19 cellular contexts compared by ENCODE assay signal in genomic region chr2:30096451-30096850, GRCh38. TPM values are rescaled to one million over a fixed set of nuclear protein-coding genes. Genes with fewer than 3 reads are reported as not detected.
A peak's percentile ranks its signal among the peaks of the same experiment; 100 is the strongest.
DNase-seq lines count a peak whose midpoint lies in the region; ATAC-seq and TF ChIP-seq lines count a peak whose summit lies in the region.
"Had no signal": no experiment of that assay in that cellular context is flagged by ENCODE, and none has a peak within 500 bp of the region (broad histone marks: within the 10 kb centered on the region; RNA-seq: fewer than 3 reads in every experiment).

No MANE protein-coding gene starts in this region.

- H2AFZ ChIP-seq in GM23338 = peak overlapping the region; percentile 59; the same call in 1 of the 2 replicates
- no peak overlapping the region for H2AFZ ChIP-seq in mesenchymal stem cell (ENCODE audit: low read depth, low read length)

- no peaks in the 10 kb centered on the region for H3K79me2 ChIP-seq in GM23338 (replicated peaks; ENCODE audit: insufficient read depth)

- in situ Hi-C loops in Panc1 (cut with HindIII; ENCODE audit: low pct_unique_long_range_greater_than_20kb, low sequenced_read_pairs) = no loop called here

- H3K4me2 ChIP-seq in GM23338 (no peak overlapping the region), mesenchymal stem cell (ENCODE audit: low read length, poor library complexity, severe bottlenecking) (no peak overlapping the region)

- H4K91ac ChIP-seq in mesenchymal stem cell (ENCODE audit: low read length) = no peak overlapping the region

- no peaks in the 10 kb centered on the region for H3K79me1 ChIP-seq in mesenchymal stem cell (replicated peaks; ENCODE audit: low read length, poor library complexity, severe bottlenecking)

- H2BK5ac ChIP-seq in mesenchymal stem cell (ENCODE audit: low read depth, low read length, poor library complexity, severe bottlenecking) = no peak overlapping the region

- H4K20me1 ChIP-seq in GM23338 (replicated peaks; ENCODE audit: insufficient read depth) = no peaks in the 10 kb centered on the region

- H3K23ac ChIP-seq in mesenchymal stem cell (ENCODE audit: low read length in 2 of 2) = no peak overlapping the region

- WGBS in mesenchymal stem cell = 86% methylated on average over 2 of the region's 4 CpGs

- H3K4me1 ChIP-seq in GM23338 (ENCODE audit: insufficient read depth) (no peaks in the 10 kb centered on the region), Panc1 (ENCODE audit: control insufficient read depth, insufficient read depth, low read length) (no peaks in the 10 kb centered on the region), mesenchymal stem cell (ENCODE audit: control insufficient read depth, insufficient read depth, low read depth, low read length) (peaks cover 6% of the 10 kb centered on the region)
- H3K4me1 ChIP-seq: HAP-1 had no signal

- H2BK15ac ChIP-seq in mesenchymal stem cell (ENCODE audit: low read depth, poor library complexity, severe bottlenecking) = no peak overlapping the region

- no peak overlapping the region for H3K27ac Mint-ChIP-seq in activated CD8-positive, alpha-beta memory T cell treated with anti-CD3 and anti-CD28 coated beads, Interleukin-2, amount 10 ng/mL, durations not matched to agents 7 days and 5 days
- no peak overlapping the region for H3K27ac Mint-ChIP-seq in GM23338
- H3K27ac Mint-ChIP-seq: HFFc6 had no signal

- H3K14ac ChIP-seq in mesenchymal stem cell (ENCODE audit: low read length in 2 of 2) = no peak overlapping the region

- no peak overlapping the region for H3K9ac ChIP-seq in mesenchymal stem cell (ENCODE audit: low read length)

- H3K27me3 ChIP-seq in GM23338 (ENCODE audit: insufficient read depth) (no peaks in the 10 kb centered on the region), Panc1 (ENCODE audit: control insufficient read depth, insufficient read depth, low read length) (peaks cover 15% of the 10 kb centered on the region), mesenchymal stem cell (ENCODE audit: control insufficient read depth in 1 of 2, insufficient read depth in 1 of 2, low read length in 2 of 2) (no peaks in the 10 kb centered on the region)

- no peak for ATAC-seq in activated CD8-positive, alpha-beta memory T cell treated with anti-CD3 and anti-CD28 coated beads, Interleukin-2, amount 10 ng/mL, durations not matched to agents 7 days and 5 days
- ATAC-seq in GM23338 (peak; percentile 27; the same call in 1 of the 3 replicates), Panc1 (peak; percentile 42; the same call in 1 of the 2 replicates), GM21619 (IDR thresholded peaks at IDR 0.05; ENCODE audit: unreplicated experiment) (no peak)
- ATAC-seq: GM12878 had no signal

- BruUV-seq in Panc1 (replicated peaks; lab: Mats Ljungman, UMichigan) = no TSS peak

- POLR2A ChIA-PET in Panc1 (lab: Charles Lee) = no interaction called here

- H3F3A ChIP-seq in GM23338 (replicated peaks; ENCODE audit: low read depth) = no peaks in the 10 kb centered on the region

- no peaks in the 10 kb centered on the region for H3K9me2 ChIP-seq in GM23338 (ENCODE audit: insufficient read depth)

- H3K18ac ChIP-seq in mesenchymal stem cell (ENCODE audit: low read depth in 1 of 2, low read length in 2 of 2) = no peak overlapping the region

- CTCF ChIA-PET in activated CD8-positive, alpha-beta memory T cell treated with anti-CD3 and anti-CD28 coated beads, Interleukin-2, amount 10 ng/mL, durations not matched to agents 7 days and 5 days (lab: Charles Lee) = no interaction called here
- CTCF ChIA-PET in Panc1 (lab: Charles Lee) = interaction anchor here (0.8 kb wide), 1 partner anchor 17 kb away, joined by 3 read pairs; no protein-coding TSS in a partner anchor

- H3K36me3 Mint-ChIP-seq in activated CD8-positive, alpha-beta memory T cell treated with anti-CD3 and anti-CD28 coated beads, Interleukin-2, amount 10 ng/mL, durations not matched to agents 7 days and 5 days = no peaks in the 10 kb centered on the region
- H3K36me3 Mint-ChIP-seq in GM23338 (ENCODE audit: low read depth) = peaks cover 3% of the 10 kb centered on the region; the same call in 1 of the 3 replicates
- H3K36me3 Mint-ChIP-seq: CD4-positive, alpha-beta memory T cell had no signal

- peak overlapping the region; percentile 1 for H2AK5ac ChIP-seq in mesenchymal stem cell (ENCODE audit: low read length, severe bottlenecking)

- H3K27me3 Mint-ChIP-seq in activated CD8-positive, alpha-beta memory T cell treated with anti-CD3 and anti-CD28 coated beads, Interleukin-2, amount 10 ng/mL, durations not matched to agents 7 days and 5 days = peaks cover 56% of the 10 kb centered on the region
- H3K27me3 Mint-ChIP-seq in GM23338 (ENCODE audit: insufficient read depth, low read depth, poor library complexity) = peaks cover 4% of the 10 kb centered on the region

- DNase-seq in activated CD8-positive, alpha-beta memory T cell treated with anti-CD3 and anti-CD28 coated beads for 24 hours = peak; percentile 30
- DNase-seq in activated CD8-positive, alpha-beta memory T cell treated with anti-CD3 and anti-CD28 coated beads, Interleukin-2, amount 10 ng/mL, durations not matched to agents 7 days and 5 days = no peak
- no peak for DNase-seq in GM23338 (ENCODE audit: low spot score)
- DNase-seq in Panc1 (ENCODE audit: low read depth, low spot score) = no peak
- DNase-seq in mesenchymal stem cell = no peak
- DNase-seq in DMS53 (lab: John Stamatoyannopoulos, UW) = no peak
- DNase-seq: 8988T; C1 segment of cervical spinal cord; Calu3; CD4-positive, alpha-beta memory T cell; COR-L47; DMS153; DMS79; EL; GDM1; HFFc6 had no signal

- H3K9me3 ChIP-seq in Panc1 (ENCODE audit: control insufficient read depth, insufficient read depth, low read depth, low read length) (no peaks in the 10 kb centered on the region), mesenchymal stem cell (ENCODE audit: control insufficient read depth, low read length) (no peaks in the 10 kb centered on the region)
- H3K9me3 ChIP-seq: HAP-1 had no signal

- no peak overlapping the region for H3K4me3 ChIP-seq in GM23338
- H3K4me3 ChIP-seq in Panc1 (ENCODE audit: low read depth in 2 of 2, low read length in 2 of 2) = no peak overlapping the region
- H3K4me3 ChIP-seq in mesenchymal stem cell (ENCODE audit: insufficient read depth in 1 of 2, low read depth in 1 of 2, low read length in 2 of 2) = no peak overlapping the region
- H3K4me3 ChIP-seq: GM12878, HAP-1 had no signal

- H3K27ac ChIP-seq in GM23338 (ENCODE audit: low read depth) = no peak overlapping the region
- H3K27ac ChIP-seq in Panc1 (ENCODE audit: low read length) = no peak overlapping the region
- H3K27ac ChIP-seq in mesenchymal stem cell (ENCODE audit: low read length, poor library complexity, severe bottlenecking) = no peak overlapping the region

- TF ChIP-seq CTCF in GM23338 (conservative IDR thresholded peaks at IDR 0.05; ENCODE audit: low read depth in 2 of 2) = no peak
- TF ChIP-seq CTCF in Panc1 (IDR thresholded peaks at IDR 0.05) = no peak

- intact Hi-C loops in Panc1 (cut with micrococcal nuclease; ENCODE audit: unreplicated experiment) = no loop called here

- H3K9me3 Mint-ChIP-seq in activated CD8-positive, alpha-beta memory T cell treated with anti-CD3 and anti-CD28 coated beads, Interleukin-2, amount 10 ng/mL, durations not matched to agents 7 days and 5 days (ENCODE audit: low read depth) = no peaks in the 10 kb centered on the region
- H3K9me3 Mint-ChIP-seq in GM23338 = peaks cover 8% of the 10 kb centered on the region; the same call in 1 of the 3 replicates
- H3K9me3 Mint-ChIP-seq: CD4-positive, alpha-beta memory T cell; HFFc6 had no signal

- no peak overlapping the region for H3K4me3 Mint-ChIP-seq in activated CD8-positive, alpha-beta memory T cell treated with anti-CD3 and anti-CD28 coated beads, Interleukin-2, amount 10 ng/mL, durations not matched to agents 7 days and 5 days
- H3K4me3 Mint-ChIP-seq in GM23338 = no peak overlapping the region
- H3K4me3 Mint-ChIP-seq: CD4-positive, alpha-beta memory T cell; HFFc6 had no signal

- H3K4me1 Mint-ChIP-seq in activated CD8-positive, alpha-beta memory T cell treated with anti-CD3 and anti-CD28 coated beads, Interleukin-2, amount 10 ng/mL, durations not matched to agents 7 days and 5 days = no peaks in the 10 kb centered on the region
- no peaks in the 10 kb centered on the region for H3K4me1 Mint-ChIP-seq in GM23338
- H3K4me1 Mint-ChIP-seq: CD4-positive, alpha-beta memory T cell had no signal

- no peaks in the 10 kb centered on the region for H3K36me3 ChIP-seq in GM23338 (ENCODE audit: insufficient read depth)
- H3K36me3 ChIP-seq in Panc1 (ENCODE audit: control insufficient read depth, insufficient read depth, low read length) = no peaks in the 10 kb centered on the region
- H3K36me3 ChIP-seq in mesenchymal stem cell (ENCODE audit: control insufficient read depth in 1 of 2, insufficient read depth in 2 of 2, low read depth in 1 of 2, low read length in 2 of 2) = no peaks in the 10 kb centered on the region
- H3K36me3 ChIP-seq: HAP-1 had no signal

- no peak overlapping the region for H2BK12ac ChIP-seq in mesenchymal stem cell (ENCODE audit: low read length in 2 of 2)

- no peak overlapping the region for H2BK120ac ChIP-seq in mesenchymal stem cell (ENCODE audit: low read depth, low read length)

- no peak overlapping the region for H3K4ac ChIP-seq in mesenchymal stem cell (ENCODE audit: low read depth in 1 of 2, low read length in 2 of 2)

- H4K8ac ChIP-seq in mesenchymal stem cell (ENCODE audit: low read length) = no peak overlapping the region

TF ChIP-seq in GM23338, 12 proteins besides CTCF, POLR2A, EP300 and RAD21:
- TF ChIP-seq EZH2phosphoT487 (IDR thresholded peaks at IDR 0.05; ENCODE audit: unreplicated experiment) = no peak
- no peak for TF ChIP-seq ZNF114 (CRISPR knock-in tag; IDR thresholded peaks at IDR 0.05)

RNA-seq across cellular contexts. Expression of gene YPEL5, which starts 50.4 kb away (rescaled TPM):
- 10 to 100 TPM; 24.2 to 26.5 TPM for total RNA-seq in activated CD8-positive, alpha-beta memory T cell treated with anti-CD3 and anti-CD28 coated beads, Interleukin-2, amount 10 ng/mL, durations not matched to agents 7 days and 5 days
- 26.6 and 31.1 TPM in 2 replicates for total RNA-seq in GM23338 (2014; rRNA removed; shearing (Covaris generic))
- 20.7 and 24.9 TPM in 2 replicates for polyA plus RNA-seq in GM23338 (2016; fragmentation: Nextera tagmentation; extraction: Ambion mirVana)
- 66.4 TPM for total RNA-seq in Panc1 (2021; ENCODE audit: unreplicated experiment)
- polyA plus RNA-seq in Panc1 (2012; ENCODE audit: insufficient read length) = 63.8 TPM
- polyA plus RNA-seq in mesenchymal stem cell (2013, experiment 1 of 2) = 90.5 TPM
- 92.5 TPM for polyA plus RNA-seq in mesenchymal stem cell (2013, experiment 2 of 2)

Comparison
In these comparisons a context has a peak if more than half of its experiments do, and no peak if none do; other contexts are left out.
1. ATAC-seq: peak in GM23338 (single experiment) and Panc1 (single experiment); none in activated CD8-positive, alpha-beta memory T cell treated with anti-CD3 and anti-CD28 coated beads, Interleukin-2, amount 10 ng/mL, durations not matched to agents 7 days and 5 days (single experiment) and GM21619 (single experiment).